29 cellular contexts compared by ENCODE assay signal in genomic region chr1:51750218-51750617, GRCh38.
DNase-seq lines count a peak whose midpoint lies in the region; ATAC-seq and TF ChIP-seq lines count a peak whose summit lies in the region.
"Had no signal": no experiment of that assay in that cellular context is flagged by ENCODE, and none has a peak within 500 bp of the region (broad histone marks: within the 10 kb centered on the region; RNA-seq: fewer than 3 reads in every experiment).

No MANE protein-coding gene starts in this region.

- H3K27me3 Mint-ChIP-seq in stimulated activated memory B cell treated with anti-CD40 and anti-IgM and Interleukin-4, amounts not matched to agents 10 μg/mL and 1 μg/mL and 100 μg/mL, for 72 hours: no peaks in the 10 kb centered on the region
- H3K27me3 Mint-ChIP-seq: B cell, progenitor cell of endocrine pancreas had no signal

- H2AFZ ChIP-seq in PC-9: no peak overlapping the region

- H3K36me3 ChIP-seq in PC-9 (ENCODE audit: low read depth) (peaks cover 58% of the 10 kb centered on the region), tibial nerve (peaks cover 0 to 57% (median 0%) of the 10 kb centered on the region in 3 donors)

- no peaks in the 10 kb centered on the region for H3K9me3 Mint-ChIP-seq in stimulated activated memory B cell treated with anti-CD40 and anti-IgM and Interleukin-4, amounts not matched to agents 10 μg/mL and 1 μg/mL and 100 μg/mL, for 72 hours

- TF ChIP-seq EP300 in tibial nerve (IDR thresholded peaks at IDR 0.05): no peak

- no peak for ATAC-seq in HG03108 (IDR thresholded peaks at IDR 0.05; ENCODE audit: unreplicated experiment)
- no peak for ATAC-seq in stimulated activated memory B cell treated with anti-CD40 and anti-IgM and Interleukin-4, amounts not matched to agents 10 μg/mL and 1 μg/mL and 100 μg/mL, for 72 hours
- ATAC-seq: GM12878, HCT116 had no signal

- CTCF ChIA-PET in PC-9 (lab: Charles Lee): interaction anchor here (0.6 kb wide), 1 partner anchor 53 kb away, joined by 3 read pairs; no protein-coding TSS in a partner anchor

- intact Hi-C loops in PC-9 (cut with micrococcal nuclease; ENCODE audit: unreplicated experiment): no loop called here

- POLR2A ChIA-PET in PC-9 (lab: Charles Lee; ENCODE audit: unreplicated experiment): interaction anchor here (0.6 to 0.7 kb wide), 2 partner anchors 10 to 133 kb away, joined by 5 read pairs; partner anchors contain the start of gene OSBPL9

- H3K4me1 ChIP-seq in PC-9 (replicated peaks; ENCODE audit: insufficient read depth): peaks cover 22% of the 10 kb centered on the region
- H3K4me1 ChIP-seq in tibial nerve: peaks cover 0 to 3% (median 0%) of the 10 kb centered on the region in 4 donors
- H3K4me1 ChIP-seq: Caco-2, upper lobe of left lung had no signal

- no peak overlapping the region for H3K4me3 Mint-ChIP-seq in stimulated activated memory B cell treated with anti-CD40 and anti-IgM and Interleukin-4, amounts not matched to agents 10 μg/mL and 1 μg/mL and 100 μg/mL, for 72 hours
- H3K4me3 Mint-ChIP-seq: B cell, nephron progenitor cell had no signal

- no peaks in the 10 kb centered on the region for H3K9me3 ChIP-seq in PC-9 (ENCODE audit: insufficient read depth, low read depth)
- H3K9me3 ChIP-seq in tibial nerve: no peaks in the 10 kb centered on the region
- H3K9me3 ChIP-seq: Caco-2, stomach, upper lobe of left lung had no signal

- peak overlapping the region; percentile 27; the same call in 1 of the 2 replicates for H3K4me2 ChIP-seq in PC-9
- H3K4me2 ChIP-seq: smooth muscle cell had no signal

- no peak for TF ChIP-seq POLR2A in tibial nerve (IDR thresholded peaks at IDR 0.05)

- peaks cover 48% of the 10 kb centered on the region for H3K36me3 Mint-ChIP-seq in stimulated activated memory B cell treated with anti-CD40 and anti-IgM and Interleukin-4, amounts not matched to agents 10 μg/mL and 1 μg/mL and 100 μg/mL, for 72 hours

- H3K9me2 ChIP-seq in PC-9 (ENCODE audit: insufficient read depth): no peaks in the 10 kb centered on the region

- H3K4me1 Mint-ChIP-seq in stimulated activated memory B cell treated with anti-CD40 and anti-IgM and Interleukin-4, amounts not matched to agents 10 μg/mL and 1 μg/mL and 100 μg/mL, for 72 hours: peaks cover under 1% of the 10 kb centered on the region
- H3K4me1 Mint-ChIP-seq: B cell had no signal

- TF ChIP-seq CTCF in PC-9 (conservative IDR thresholded peaks at IDR 0.05) (no peak), cardiac fibroblast (IDR thresholded peaks at IDR 0.05; ENCODE audit: low read depth, low read length) (no peak), tibial nerve (IDR thresholded peaks at IDR 0.05) (no peak)

- DNase-seq in GM03348 (ENCODE audit: low spot score): peak; percentile 27
- DNase-seq in PC-9: no peak
- DNase-seq in cardiac fibroblast (ENCODE audit: low read depth in 2 of 2): peak; percentile 70 to 74
- peak; percentile 83 to 89 for DNase-seq in lung microvascular endothelial cell (ENCODE audit: low read depth in 2 of 2)
- no peak for DNase-seq in tibial nerve (ENCODE audit: low spot score in 2 of 2)
- no peak for DNase-seq in GF-D8 (lab: John Stamatoyannopoulos, UW)
- DNase-seq: activated CD4-positive, alpha-beta T cell treated with anti-CD3 and anti-CD28 coated beads for 48 hours; activated gamma-delta T cell; Caco-2; effector memory CD4-positive, alpha-beta T cell; GDM1; hypothalamus; KG1; kidney glomerular epithelial cell; NCI-H1092; NCI-H2029; NCI-H446 treated with DMSO at 0.1 percent for 48 hours; nephron progenitor cell; stimulated activated CD4-positive, alpha-beta T cell treated with anti-CD3 and anti-CD28 coated beads, Interleukin-4, amount 100 ng/mL, for 1 hour; stomach; upper lobe of left lung had no signal

- H3K4me3 ChIP-seq in PC-9 (no peak overlapping the region), cardiac fibroblast (replicated peaks in 1 of 2; ENCODE audit: low read depth in 2 of 2, low read length in 2 of 2) (no peak overlapping the region), tibial nerve (no peak overlapping the region)
- H3K4me3 ChIP-seq: GM12878, smooth muscle cell, stomach, upper lobe of left lung had no signal

- BruUV-seq in PC-9 (replicated peaks; lab: Mats Ljungman, UMichigan): no TSS peak

- H4K20me1 ChIP-seq in PC-9 (ENCODE audit: insufficient read depth): no peaks in the 10 kb centered on the region

- H3K27me3 ChIP-seq in PC-9 (ENCODE audit: insufficient read depth, low read depth) (no peaks in the 10 kb centered on the region), tibial nerve (no peaks in the 10 kb centered on the region)
- H3K27me3 ChIP-seq: stomach, upper lobe of left lung had no signal

- H3K27ac ChIP-seq in PC-9 (peak overlapping the region; percentile 38; the same call in 1 of the 2 replicates), tibial nerve (no peak overlapping the region)
- H3K27ac ChIP-seq: RWPE1, stomach, upper lobe of left lung had no signal

- no peak overlapping the region for H3K27ac Mint-ChIP-seq in stimulated activated memory B cell treated with anti-CD40 and anti-IgM and Interleukin-4, amounts not matched to agents 10 μg/mL and 1 μg/mL and 100 μg/mL, for 72 hours
- H3K27ac Mint-ChIP-seq: B cell, nephron progenitor cell, progenitor cell of endocrine pancreas had no signal

- H3K79me2 ChIP-seq in PC-9 (ENCODE audit: low read depth): peaks cover 24% of the 10 kb centered on the region; the same call in 1 of the 2 replicates

- 91% methylated on average over 3 of the region's 3 CpGs for WGBS in tibial nerve, 2 donors

- peaks cover 48% of the 10 kb centered on the region for H3F3A ChIP-seq in PC-9 (ENCODE audit: insufficient read depth, low read depth)

Comparison
In these comparisons a context has a peak if more than half of its experiments do, and no peak if none do; other contexts are left out.
1. DNase-seq: peak in GM03348 (single experiment), cardiac fibroblast (2 of 2) and lung microvascular endothelial cell (2 of 2); none in PC-9 (0 of 2), tibial nerve (0 of 2) and GF-D8 (single experiment).